8 cellular contexts compared by ENCODE assay signal in the genomic region with DNA sequence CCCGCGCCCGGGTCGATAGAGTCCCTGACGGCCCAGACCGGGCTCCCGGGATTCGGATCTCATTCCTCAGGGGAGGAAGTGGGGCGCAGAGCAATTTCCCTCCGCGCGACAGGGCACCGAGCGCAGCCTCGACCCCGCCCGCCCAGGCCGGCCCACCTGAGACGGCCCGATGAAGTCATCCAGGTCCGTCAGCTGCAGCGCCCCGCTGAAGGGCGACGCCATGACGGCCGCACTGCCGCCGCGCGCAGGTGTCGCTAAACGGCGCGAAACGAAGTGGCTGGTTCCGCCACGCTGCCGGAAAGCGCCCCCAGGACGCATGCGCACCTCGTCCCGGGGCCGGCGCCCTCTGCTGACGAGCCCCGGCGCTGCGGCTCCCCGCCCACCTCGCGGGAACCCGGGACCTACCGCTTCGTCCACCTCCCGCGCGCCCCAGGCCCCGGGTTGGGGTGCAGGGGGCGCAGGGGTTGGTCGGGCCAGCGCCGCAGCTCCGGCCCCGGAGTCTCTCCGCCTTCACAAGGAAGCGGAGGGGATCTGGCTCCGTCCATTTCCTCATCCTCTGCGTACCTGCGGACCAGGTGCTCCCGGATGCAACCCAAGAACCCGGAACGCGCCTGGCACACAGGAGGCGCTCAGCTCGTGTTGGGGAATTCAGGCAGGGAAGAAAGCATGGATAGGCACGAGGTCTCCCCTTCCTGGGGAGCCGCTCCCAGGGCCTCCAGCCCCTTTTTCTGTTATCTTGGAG. TPM values are rescaled to one million over a fixed set of nuclear protein-coding genes. Genes with fewer than 3 reads are reported as not detected.
DNase-seq lines count a peak whose midpoint lies in the region; ATAC-seq and TF ChIP-seq lines count a peak whose summit lies in the region.

A gene (minus strand): TSS at position 234 of the 742 bp plus-strand sequence. CDS start 12 bp downstream, at position 222.

- peak within 1 kb of the TSS; percentile 90 for H2AFZ ChIP-seq in mammary epithelial cell (ENCODE audit: low read depth, low read length)

- in situ Hi-C loops in mammary epithelial cell (cut with MboI; ENCODE audit: low sequenced_read_pairs in 2 of 2), result no loop called here

- H3K4me1 ChIP-seq in mammary epithelial cell (ENCODE audit: insufficient read depth, low read length), result peaks cover 8% of the 10 kb centered on the region

- no TSS peak for BruUV-seq in mammary epithelial cell (replicated peaks; lab: Mats Ljungman, UMichigan)

- ATAC-seq in GM18511 (IDR thresholded peaks at IDR 0.05; ENCODE audit: unreplicated experiment), result peak; percentile 77
- ATAC-seq in HG03060 (IDR thresholded peaks at IDR 0.05; ENCODE audit: low read depth, unreplicated experiment), result peak; percentile 32

- no peaks in the 10 kb centered on the region for H3K36me3 ChIP-seq in mammary epithelial cell (ENCODE audit: insufficient read depth, low read length)

- CTCF ChIA-PET in mammary epithelial cell (lab: Charles Lee; ENCODE audit: low non-redundant PET), result interaction anchor here (0.6 to 1.0 kb wide), 2 partner anchors 15 to 19 kb away, joined by 3 read pairs; a partner anchor contains a TSS

- peak within 1 kb of the TSS; percentile 75 for H3K9ac ChIP-seq in mammary epithelial cell (ENCODE audit: insufficient read depth, low read length)

- H3K79me2 ChIP-seq in mammary epithelial cell (ENCODE audit: insufficient read depth, low read length), result peaks cover 13% of the 10 kb centered on the region

- dilution Hi-C loops in mammary epithelial cell (cut with HindIII; ENCODE audit: low sequenced_read_pairs), result no loop called here

- peak within 1 kb of the TSS; percentile 91 for H3K4me3 ChIP-seq in WI38 (ENCODE audit: low read depth, low read length)
- peak within 1 kb of the TSS; percentile 84 to 99 (median 95) for H3K4me3 ChIP-seq in mammary epithelial cell (replicated peaks in 1 of 3; ENCODE audit: insufficient read depth in 1 of 3, low read depth in 2 of 3, low read length in 3 of 3)

- 4% methylated on average over 9 of the region's 79 CpGs for WGBS in mammary epithelial cell (ENCODE audit: low coverage, missing lambda C conversion rate)

- intact Hi-C loops in mammary epithelial cell (cut with micrococcal nuclease), result loop anchor here (1.0 to 2.0 kb wide), 3 partner anchors 19 to 44 kb away; a partner anchor contains a TSS

- peak; percentile 96 for TF ChIP-seq CTCF in 22Rv1 (IDR thresholded peaks at IDR 0.05)
- TF ChIP-seq CTCF in WI38 (IDR thresholded peaks at IDR 0.05; ENCODE audit: low read depth, low read length), result peak; percentile 78
- peak; percentile 61 to 81 for TF ChIP-seq CTCF in mammary epithelial cell (conservative IDR thresholded peaks at IDR 0.05 in 1 of 2, IDR thresholded peaks at IDR 0.05 in 1 of 2; ENCODE audit: extremely low read depth in 1 of 2, insufficient read depth in 1 of 2, low read depth in 1 of 2, low read length in 2 of 2)

- H3K4me2 ChIP-seq in mammary epithelial cell (ENCODE audit: insufficient read depth, low read depth, low read length), result peak within 1 kb of the TSS; percentile 94

- H3K27me3 ChIP-seq in mammary epithelial cell (ENCODE audit: insufficient read depth, low read length), result no peaks in the 10 kb centered on the region

- H3K9me3 ChIP-seq in mammary epithelial cell (replicated peaks; ENCODE audit: insufficient read depth, low read length), result no peaks in the 10 kb centered on the region

- DNase-seq in NCI-H2196 treated with DMSO at 0.1 percent for 48 hours (lab: John Stamatoyannopoulos, UW; ENCODE audit: unreplicated experiment) (peak; percentile 81), mammary epithelial cell (peak; percentile 89), inferior parietal cortex (ENCODE audit: extremely low spot score) (peak; percentile 83)
- DNase-seq in stimulated activated CD4-positive, alpha-beta T cell treated with anti-CD3 and anti-CD28 coated beads, Interleukin-12 subunit alpha, Interleukin-12 subunit beta, amount 100 ng/mL, for 24 hours (ENCODE audit: low read depth in 2 of 2), result peak; percentile 84 to 88

- peak within 1 kb of the TSS; percentile 96 for H3K27ac ChIP-seq in 22Rv1
- peak within 1 kb of the TSS; percentile 62 for H3K27ac ChIP-seq in mammary epithelial cell (ENCODE audit: insufficient read depth, low read depth, low read length)

- H4K20me1 ChIP-seq in mammary epithelial cell (ENCODE audit: insufficient read depth, low read length), result no peaks in the 10 kb centered on the region

RNA-seq across cellular contexts. Expression of the gene that starts here (rescaled TPM):
- 10 to 100 TPM; 28.7 to 28.8 TPM for total RNA-seq in mammary epithelial cell
- 19.9 TPM for polyA plus RNA-seq in mammary epithelial cell
- 9.3 TPM for polyA minus RNA-seq in mammary epithelial cell

Comparison
In these comparisons a context has a peak if more than half of its experiments do, and no peak if none do; other contexts are left out.
1. Peak in every context shown above with its lines: DNase-seq, ATAC-seq, H3K4me3 ChIP-seq and H3K27ac ChIP-seq.